8 cellular contexts compared by ENCODE assay signal in genomic region chr1:212455406-212456165, GRCh38. TPM values are rescaled to one million over a fixed set of nuclear protein-coding genes. Genes with fewer than 3 reads are reported as not detected.
A peak's percentile ranks its signal among the peaks of the same experiment; 100 is the strongest.
DNase-seq lines count a peak whose midpoint lies in the region; ATAC-seq and FAIRE-seq lines count a peak whose summit lies in the region.

No MANE protein-coding gene starts in this region.

- FAIRE-seq in G401.6 (lab: Jason Lieb, UNC): peak; percentile 53

- DNase-seq in NCI-H345 treated with DMSO at 0.1 percent for 48 hours (lab: John Stamatoyannopoulos, UW; ENCODE audit: unreplicated experiment) (peak; percentile 39), cerebellum (ENCODE audit: low spot score) (peak; percentile 75), left lobe of liver (ENCODE audit: low spot score) (peak; percentile 85)
- peak; percentile 75 for DNase-seq in activated CD4-positive, alpha-beta T cell treated with anti-CD3 and anti-CD28 coated beads for 1 hour
- peak; percentile 84 for DNase-seq in stimulated activated CD4-positive, alpha-beta T cell treated with anti-CD3 and anti-CD28 coated beads, Interleukin-4, amount 100 ng/mL, for 1 hour

- ATAC-seq in HG02852 (IDR thresholded peaks at IDR 0.05; ENCODE audit: unreplicated experiment): peak; percentile 63
- ATAC-seq in left lobe of liver: peak; percentile 96
- no peak for ATAC-seq in HG03469 (IDR thresholded peaks at IDR 0.05; ENCODE audit: unreplicated experiment)

RNA-seq across cellular contexts. Expression of gene NENF, which starts 22.9 kb away (rescaled TPM):
- total RNA-seq in cerebellum (9.5 TPM), left lobe of liver (23.8 TPM)

RNA-seq across cellular contexts. Expression of gene PACC1, which starts 40.9 kb away (rescaled TPM):
- total RNA-seq in cerebellum: 17.2 TPM
- 1.2 TPM for total RNA-seq in left lobe of liver
